9 cellular contexts compared by ENCODE assay signal in genomic region chr6:107075951-107076381, GRCh38. TPM values are rescaled to one million over a fixed set of nuclear protein-coding genes. Genes with fewer than 3 reads are reported as not detected.
A peak's percentile ranks its signal among the peaks of the same experiment; 100 is the strongest.
DNase-seq lines count a peak whose midpoint lies in the region; ATAC-seq and TF ChIP-seq lines count a peak whose summit lies in the region.
"Had no signal": no experiment of that assay in that cellular context is flagged by ENCODE, and none has a peak within 500 bp of the region (broad histone marks: within the 10 kb centered on the region; RNA-seq: fewer than 3 reads in every experiment).

No MANE protein-coding gene starts in this region.

- POLR2A ChIA-PET in HEK293 (lab: Yijun Ruan, JAX) = no interaction called here
- POLR2A ChIA-PET in naive thymus-derived CD8-positive, alpha-beta T cell (lab: Charles Lee) = no interaction called here

- no peak overlapping the region for H3K27ac ChIP-seq in HEK293 (ENCODE audit: extremely low read depth, low read depth, low read length)

- no peaks in the 10 kb centered on the region for H3K9me3 ChIP-seq in HEK293 (ENCODE audit: control insufficient read depth, insufficient read depth, low read depth, low read length)

- ATAC-seq in naive thymus-derived CD8-positive, alpha-beta T cell = no peak
- ATAC-seq in HG03460 (IDR thresholded peaks at IDR 0.05; ENCODE audit: unreplicated experiment) (no peak), GM19455 (IDR thresholded peaks at IDR 0.05; ENCODE audit: unreplicated experiment) (no peak), GM18498 (IDR thresholded peaks at IDR 0.05; ENCODE audit: unreplicated experiment) (no peak)

- CTCF ChIA-PET in HEK293 (lab: Yijun Ruan, JAX) = interaction anchor here (2.1 kb wide), 1 partner anchor 38 kb away, joined by 8 read pairs; no protein-coding TSS in a partner anchor

- H3K4me1 ChIP-seq in HEK293 (ENCODE audit: control insufficient read depth, insufficient read depth, low read length) = peaks cover 7% of the 10 kb centered on the region

- H3K27me3 Mint-ChIP-seq in naive thymus-derived CD8-positive, alpha-beta T cell = no peaks in the 10 kb centered on the region

- no peak overlapping the region for H3K27ac Mint-ChIP-seq in naive thymus-derived CD8-positive, alpha-beta T cell

- peak; percentile 81 for DNase-seq in AG10803 (ENCODE audit: low read depth)
- DNase-seq in anterior cingulate cortex (lab: John Stamatoyannopoulos, UW) = peak in 48 of 58 donors; percentile 1 to 71 (median 26)
- peak; percentile 50 for DNase-seq in medulla oblongata (ENCODE audit: extremely low spot score)
- no peak for DNase-seq in naive thymus-derived CD8-positive, alpha-beta T cell
- DNase-seq: GOT3 had no signal

- peaks cover 0 to 3% of the 10 kb centered on the region in 2 experiments; a peak in 2 of 3 replicates for H3K36me3 ChIP-seq in HEK293 (ENCODE audit: control insufficient read depth in 2 of 2, insufficient read depth in 1 of 2, low read length in 2 of 2)

- peak; percentile 47 for TF ChIP-seq CTCF in AG10803 (conservative IDR thresholded peaks at IDR 0.05; ENCODE audit: low read length)
- 0 out of 2 replicates have a peak, but pooled peaks have one; percentile 14 for TF ChIP-seq CTCF in HEK293 (tag by site-specific recombination; IDR thresholded peaks at IDR 0.05)

- H3K9me3 Mint-ChIP-seq in naive thymus-derived CD8-positive, alpha-beta T cell = no peaks in the 10 kb centered on the region

- peaks cover 0 to 2% (median 0%) of the 10 kb centered on the region in 3 donors for H3K36me3 Mint-ChIP-seq in naive thymus-derived CD8-positive, alpha-beta T cell

- H3K4me3 Mint-ChIP-seq in naive thymus-derived CD8-positive, alpha-beta T cell = no peak overlapping the region

- peak overlapping the region; percentile 24 for H3K4me3 ChIP-seq in AG10803 (ENCODE audit: low read length)
- no peak overlapping the region for H3K4me3 ChIP-seq in HEK293 (ENCODE audit: low read depth, low read length)

- H3K4me1 Mint-ChIP-seq in naive thymus-derived CD8-positive, alpha-beta T cell = peaks cover 0 to 1% (median 0%) of the 10 kb centered on the region in 4 donors

TF ChIP-seq in HEK293, 187 proteins besides CTCF, POLR2A, EP300 and RAD21:
- peak; percentile 37; the same call in 1 of the 2 replicates for TF ChIP-seq ZFHX2 (tag by site-specific recombination; conservative IDR thresholded peaks at IDR 0.05)
- TF ChIP-seq, protein P1, sequence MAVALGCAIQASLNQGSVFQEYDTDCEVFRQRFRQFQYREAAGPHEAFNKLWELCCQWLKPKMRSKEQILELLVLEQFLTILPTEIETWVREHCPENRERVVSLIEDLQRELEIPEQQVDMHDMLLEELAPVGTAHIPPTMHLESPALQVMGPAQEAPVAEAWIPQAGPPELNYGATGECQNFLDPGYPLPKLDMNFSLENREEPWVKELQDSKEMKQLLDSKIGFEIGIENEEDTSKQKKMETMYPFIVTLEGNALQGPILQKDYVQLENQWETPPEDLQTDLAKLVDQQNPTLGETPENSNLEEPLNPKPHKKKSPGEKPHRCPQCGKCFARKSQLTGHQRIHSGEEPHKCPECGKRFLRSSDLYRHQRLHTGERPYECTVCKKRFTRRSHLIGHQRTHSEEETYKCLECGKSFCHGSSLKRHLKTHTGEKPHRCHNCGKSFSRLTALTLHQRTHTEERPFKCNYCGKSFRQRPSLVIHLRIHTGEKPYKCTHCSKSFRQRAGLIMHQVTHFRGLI (tag by site-specific recombination; IDR thresholded peaks at IDR 0.05) = no peak
- TF ChIP-seq ZNF654 (tag by site-specific recombination; IDR thresholded peaks at IDR 0.05; ENCODE audit: low read depth) = peak; percentile 30
- TF ChIP-seq ZFP69B (tag by site-specific recombination; IDR thresholded peaks at IDR 0.05) = no peak

RNA-seq across cellular contexts. Expression of gene BEND3, which starts 39.3 kb away (rescaled TPM):
- 1 to 10 TPM; 1.9 to 2.0 TPM for total RNA-seq in naive thymus-derived CD8-positive, alpha-beta T cell
- under 1 TPM; 0.25 to 0.71 (median 0.59) TPM for polyA plus RNA-seq in naive thymus-derived CD8-positive, alpha-beta T cell

RNA-seq across cellular contexts. Expression of gene MTRES1, which starts 48.0 kb away (rescaled TPM):
- 10 to 100 TPM; 21.4 to 22.1 TPM for total RNA-seq in naive thymus-derived CD8-positive, alpha-beta T cell
- 10 to 100 TPM in 2 of 3 donors, 1 to 10 TPM in 1; 7.4 to 18.8 (median 17.0) TPM for polyA plus RNA-seq in naive thymus-derived CD8-positive, alpha-beta T cell

Comparison
In these comparisons a context has a peak if more than half of its experiments do, and no peak if none do; other contexts are left out.
1. DNase-seq: peak in AG10803 (single experiment), anterior cingulate cortex (48 of 58) and medulla oblongata (single experiment); none in naive thymus-derived CD8-positive, alpha-beta T cell (0 of 10).